1 cellular context compared by ENCODE assay signal in the genomic region with DNA sequence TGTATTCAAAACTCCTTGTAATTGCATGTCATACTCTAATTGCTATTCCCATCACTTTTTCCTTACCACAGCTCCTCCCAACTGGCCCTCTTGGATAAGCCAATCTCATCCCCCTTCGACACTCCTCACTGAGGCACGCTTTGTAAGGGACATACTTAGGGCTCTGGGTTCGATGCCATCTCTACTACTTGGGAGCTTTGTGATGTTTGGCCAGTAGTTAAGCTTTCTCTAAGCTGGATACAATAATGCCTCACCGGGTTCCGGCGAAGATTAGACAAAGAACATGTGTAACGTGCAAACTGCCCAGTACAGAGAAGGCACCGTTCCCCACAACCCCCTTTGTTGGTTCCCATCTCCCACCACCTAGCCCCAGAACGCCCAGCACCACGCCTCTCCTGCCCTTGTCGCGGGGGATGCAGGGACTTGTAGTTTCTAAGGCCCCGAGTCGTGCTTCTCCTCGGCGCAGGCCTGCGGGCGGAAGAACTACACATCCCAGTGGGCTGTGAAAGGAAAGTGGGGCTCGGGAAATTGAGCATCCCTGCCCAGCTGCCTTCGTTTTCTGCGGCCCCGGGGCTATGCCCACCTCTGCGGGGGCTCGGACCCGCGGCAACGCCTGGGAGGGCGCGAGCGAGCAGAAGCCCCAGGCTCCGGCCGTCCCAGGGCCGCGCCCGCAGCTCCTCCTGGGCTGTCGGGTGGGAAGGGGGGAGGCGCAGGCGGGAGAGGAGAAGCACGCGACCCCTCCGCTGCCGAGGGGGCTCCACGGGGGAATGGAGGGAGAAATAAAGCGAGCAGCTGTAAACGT.
A peak's percentile ranks its signal among the peaks of the same experiment; 100 is the strongest.
TF ChIP-seq lines count a peak whose summit lies in the region.

No MANE protein-coding gene starts in this region.

TF ChIP-seq in K562, 482 proteins besides CTCF, POLR2A, EP300 and RAD21 (continued from another document and continues in another):
- TF ChIP-seq, protein P1, sequence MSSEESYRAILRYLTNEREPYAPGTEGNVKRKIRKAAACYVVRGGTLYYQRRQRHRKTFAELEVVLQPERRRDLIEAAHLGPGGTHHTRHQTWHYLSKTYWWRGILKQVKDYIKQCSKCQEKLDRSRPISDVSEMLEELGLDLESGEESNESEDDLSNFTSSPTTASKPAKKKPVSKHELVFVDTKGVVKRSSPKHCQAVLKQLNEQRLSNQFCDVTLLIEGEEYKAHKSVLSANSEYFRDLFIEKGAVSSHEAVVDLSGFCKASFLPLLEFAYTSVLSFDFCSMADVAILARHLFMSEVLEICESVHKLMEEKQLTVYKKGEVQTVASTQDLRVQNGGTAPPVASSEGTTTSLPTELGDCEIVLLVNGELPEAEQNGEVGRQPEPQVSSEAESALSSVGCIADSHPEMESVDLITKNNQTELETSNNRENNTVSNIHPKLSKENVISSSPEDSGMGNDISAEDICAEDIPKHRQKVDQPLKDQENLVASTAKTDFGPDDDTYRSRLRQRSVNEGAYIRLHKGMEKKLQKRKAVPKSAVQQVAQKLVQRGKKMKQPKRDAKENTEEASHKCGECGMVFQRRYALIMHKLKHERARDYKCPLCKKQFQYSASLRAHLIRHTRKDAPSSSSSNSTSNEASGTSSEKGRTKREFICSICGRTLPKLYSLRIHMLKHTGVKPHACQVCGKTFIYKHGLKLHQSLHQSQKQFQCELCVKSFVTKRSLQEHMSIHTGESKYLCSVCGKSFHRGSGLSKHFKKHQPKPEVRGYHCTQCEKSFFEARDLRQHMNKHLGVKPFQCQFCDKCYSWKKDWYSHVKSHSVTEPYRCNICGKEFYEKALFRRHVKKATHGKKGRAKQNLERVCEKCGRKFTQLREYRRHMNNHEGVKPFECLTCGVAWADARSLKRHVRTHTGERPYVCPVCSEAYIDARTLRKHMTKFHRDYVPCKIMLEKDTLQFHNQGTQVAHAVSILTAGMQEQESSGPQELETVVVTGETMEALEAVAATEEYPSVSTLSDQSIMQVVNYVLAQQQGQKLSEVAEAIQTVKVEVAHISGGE (CRISPR knock-in tag; IDR thresholded peaks at IDR 0.05), result peak in 1 of 3 experiments; percentile 70; a peak in 2 of 6 replicates
- TF ChIP-seq, protein P2, sequence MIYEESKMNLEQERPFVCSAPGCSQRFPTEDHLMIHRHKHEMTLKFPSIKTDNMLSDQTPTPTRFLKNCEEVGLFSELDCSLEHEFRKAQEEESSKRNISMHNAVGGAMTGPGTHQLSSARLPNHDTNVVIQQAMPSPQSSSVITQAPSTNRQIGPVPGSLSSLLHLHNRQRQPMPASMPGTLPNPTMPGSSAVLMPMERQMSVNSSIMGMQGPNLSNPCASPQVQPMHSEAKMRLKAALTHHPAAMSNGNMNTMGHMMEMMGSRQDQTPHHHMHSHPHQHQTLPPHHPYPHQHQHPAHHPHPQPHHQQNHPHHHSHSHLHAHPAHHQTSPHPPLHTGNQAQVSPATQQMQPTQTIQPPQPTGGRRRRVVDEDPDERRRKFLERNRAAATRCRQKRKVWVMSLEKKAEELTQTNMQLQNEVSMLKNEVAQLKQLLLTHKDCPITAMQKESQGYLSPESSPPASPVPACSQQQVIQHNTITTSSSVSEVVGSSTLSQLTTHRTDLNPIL (CRISPR knock-in tag; IDR thresholded peaks at IDR 0.05), result no peak
- TF ChIP-seq CBX3 (IDR thresholded peaks at IDR 0.05; ENCODE audit: borderline replicate concordance in 1 of 2, low read length in 2 of 2) (no peak), HMG20A (CRISPR knock-in tag; conservative IDR thresholded peaks at IDR 0.05) (no peak), HCFC1 (IDR thresholded peaks at IDR 0.05; ENCODE audit: low read depth, low read length) (peak; percentile 98), L3MBTL2 (IDR thresholded peaks at IDR 0.05) (no peak; the same call in 1 of the 2 replicates), XRCC3 (IDR thresholded peaks at IDR 0.05) (no peak), EGR1 (conservative IDR thresholded peaks at IDR 0.05) (peak; percentile 46; the same call in 1 of the 2 replicates), SLC30A9 (CRISPR knock-in tag; IDR thresholded peaks at IDR 0.05) (no peak), HDAC2 (IDR thresholded peaks at IDR 0.05) (no peak), DMBX1 (CRISPR knock-in tag; IDR thresholded peaks at IDR 0.05; ENCODE audit: borderline replicate concordance) (no peak), PML (IDR thresholded peaks at IDR 0.05; ENCODE audit: low read length) (0 out of 2 replicates have a peak, but pooled peaks have one; percentile 42), ILK (tag; IDR thresholded peaks at IDR 0.05; ENCODE audit: borderline replicate concordance, low read depth) (no peak), RHOXF2B (CRISPR knock-in tag; conservative IDR thresholded peaks at IDR 0.05) (no peak), HDAC8 (tag; IDR thresholded peaks at IDR 0.05) (no peak), MYBL2 (IDR thresholded peaks at IDR 0.05; ENCODE audit: low read depth) (no peak), MYBL2 (CRISPR knock-in tag; IDR thresholded peaks at IDR 0.05; ENCODE audit: borderline replicate concordance) (no peak), ZNF75A (CRISPR knock-in tag; IDR thresholded peaks at IDR 0.05) (no peak), SRSF3 (IDR thresholded peaks at IDR 0.05; ENCODE audit: insufficient read depth, low read length) (no peak), ESRRB (CRISPR knock-in tag; IDR thresholded peaks at IDR 0.05; ENCODE audit: borderline replicate concordance) (no peak), ZNF316 (IDR thresholded peaks at IDR 0.05) (no peak), ETV1 (tag; conservative IDR thresholded peaks at IDR 0.05; ENCODE audit: low read depth) (no peak), TRIM28 (IDR thresholded peaks at IDR 0.05) (no peak), FOSL1 (tag; conservative IDR thresholded peaks at IDR 0.05) (no peak), ZNF778 (CRISPR knock-in tag; IDR thresholded peaks at IDR 0.05) (no peak), RBM14 (IDR thresholded peaks at IDR 0.05; ENCODE audit: borderline replicate concordance, insufficient read depth, low read depth, low read length) (no peak), SRSF9 (IDR thresholded peaks at IDR 0.05; ENCODE audit: borderline replicate concordance, low read depth, low read length) (no peak), ZBTB17 (CRISPR knock-in tag; IDR thresholded peaks at IDR 0.05) (no peak)
- TF ChIP-seq, protein P3, sequence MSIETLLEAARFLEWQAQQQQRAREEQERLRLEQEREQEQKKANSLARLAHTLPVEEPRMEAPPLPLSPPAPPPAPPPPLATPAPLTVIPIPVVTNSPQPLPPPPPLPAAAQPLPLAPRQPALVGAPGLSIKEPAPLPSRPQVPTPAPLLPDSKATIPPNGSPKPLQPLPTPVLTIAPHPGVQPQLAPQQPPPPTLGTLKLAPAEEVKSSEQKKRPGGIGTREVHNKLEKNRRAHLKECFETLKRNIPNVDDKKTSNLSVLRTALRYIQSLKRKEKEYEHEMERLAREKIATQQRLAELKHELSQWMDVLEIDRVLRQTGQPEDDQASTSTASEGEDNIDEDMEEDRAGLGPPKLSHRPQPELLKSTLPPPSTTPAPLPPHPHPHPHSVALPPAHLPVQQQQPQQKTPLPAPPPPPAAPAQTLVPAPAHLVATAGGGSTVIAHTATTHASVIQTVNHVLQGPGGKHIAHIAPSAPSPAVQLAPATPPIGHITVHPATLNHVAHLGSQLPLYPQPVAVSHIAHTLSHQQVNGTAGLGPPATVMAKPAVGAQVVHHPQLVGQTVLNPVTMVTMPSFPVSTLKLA (conservative IDR thresholded peaks at IDR 0.05), result peak; percentile 60 to 69
- TF ChIP-seq, protein P4, sequence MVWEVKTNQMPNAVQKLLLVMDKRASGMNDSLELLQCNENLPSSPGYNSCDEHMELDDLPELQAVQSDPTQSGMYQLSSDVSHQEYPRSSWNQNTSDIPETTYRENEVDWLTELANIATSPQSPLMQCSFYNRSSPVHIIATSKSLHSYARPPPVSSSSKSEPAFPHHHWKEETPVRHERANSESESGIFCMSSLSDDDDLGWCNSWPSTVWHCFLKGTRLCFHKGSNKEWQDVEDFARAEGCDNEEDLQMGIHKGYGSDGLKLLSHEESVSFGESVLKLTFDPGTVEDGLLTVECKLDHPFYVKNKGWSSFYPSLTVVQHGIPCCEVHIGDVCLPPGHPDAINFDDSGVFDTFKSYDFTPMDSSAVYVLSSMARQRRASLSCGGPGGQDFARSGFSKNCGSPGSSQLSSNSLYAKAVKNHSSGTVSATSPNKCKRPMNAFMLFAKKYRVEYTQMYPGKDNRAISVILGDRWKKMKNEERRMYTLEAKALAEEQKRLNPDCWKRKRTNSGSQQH (CRISPR knock-in tag; IDR thresholded peaks at IDR 0.05), result 0 out of 2 replicates have a peak, but pooled peaks have one; percentile 40
- TF ChIP-seq, protein P5, sequence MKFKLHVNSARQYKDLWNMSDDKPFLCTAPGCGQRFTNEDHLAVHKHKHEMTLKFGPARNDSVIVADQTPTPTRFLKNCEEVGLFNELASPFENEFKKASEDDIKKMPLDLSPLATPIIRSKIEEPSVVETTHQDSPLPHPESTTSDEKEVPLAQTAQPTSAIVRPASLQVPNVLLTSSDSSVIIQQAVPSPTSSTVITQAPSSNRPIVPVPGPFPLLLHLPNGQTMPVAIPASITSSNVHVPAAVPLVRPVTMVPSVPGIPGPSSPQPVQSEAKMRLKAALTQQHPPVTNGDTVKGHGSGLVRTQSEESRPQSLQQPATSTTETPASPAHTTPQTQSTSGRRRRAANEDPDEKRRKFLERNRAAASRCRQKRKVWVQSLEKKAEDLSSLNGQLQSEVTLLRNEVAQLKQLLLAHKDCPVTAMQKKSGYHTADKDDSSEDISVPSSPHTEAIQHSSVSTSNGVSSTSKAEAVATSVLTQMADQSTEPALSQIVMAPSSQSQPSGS (CRISPR knock-in tag; IDR thresholded peaks at IDR 0.05), result no peak
- TF ChIP-seq, protein P6, sequence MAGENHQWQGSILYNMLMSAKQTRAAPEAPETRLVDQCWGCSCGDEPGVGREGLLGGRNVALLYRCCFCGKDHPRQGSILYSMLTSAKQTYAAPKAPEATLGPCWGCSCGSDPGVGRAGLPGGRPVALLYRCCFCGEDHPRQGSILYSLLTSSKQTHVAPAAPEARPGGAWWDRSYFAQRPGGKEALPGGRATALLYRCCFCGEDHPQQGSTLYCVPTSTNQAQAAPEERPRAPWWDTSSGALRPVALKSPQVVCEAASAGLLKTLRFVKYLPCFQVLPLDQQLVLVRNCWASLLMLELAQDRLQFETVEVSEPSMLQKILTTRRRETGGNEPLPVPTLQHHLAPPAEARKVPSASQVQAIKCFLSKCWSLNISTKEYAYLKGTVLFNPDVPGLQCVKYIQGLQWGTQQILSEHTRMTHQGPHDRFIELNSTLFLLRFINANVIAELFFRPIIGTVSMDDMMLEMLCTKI (IDR thresholded peaks at IDR 0.05; ENCODE audit: partially characterized antibody), result no peak
- TF ChIP-seq, protein P7, sequence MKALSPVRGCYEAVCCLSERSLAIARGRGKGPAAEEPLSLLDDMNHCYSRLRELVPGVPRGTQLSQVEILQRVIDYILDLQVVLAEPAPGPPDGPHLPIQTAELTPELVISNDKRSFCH (CRISPR knock-in tag; IDR thresholded peaks at IDR 0.05), result no peak
- TF ChIP-seq, protein P7 (tag; IDR thresholded peaks at IDR 0.05), result peak; percentile 15; the same call in 1 of the 2 replicates
- TF ChIP-seq, protein P8, sequence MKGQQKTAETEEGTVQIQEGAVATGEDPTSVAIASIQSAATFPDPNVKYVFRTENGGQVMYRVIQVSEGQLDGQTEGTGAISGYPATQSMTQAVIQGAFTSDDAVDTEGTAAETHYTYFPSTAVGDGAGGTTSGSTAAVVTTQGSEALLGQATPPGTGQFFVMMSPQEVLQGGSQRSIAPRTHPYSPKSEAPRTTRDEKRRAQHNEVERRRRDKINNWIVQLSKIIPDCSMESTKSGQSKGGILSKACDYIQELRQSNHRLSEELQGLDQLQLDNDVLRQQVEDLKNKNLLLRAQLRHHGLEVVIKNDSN (CRISPR knock-in tag; IDR thresholded peaks at IDR 0.05), result peak; percentile 24; the same call in 1 of the 2 replicates
- TF ChIP-seq, protein P9, sequence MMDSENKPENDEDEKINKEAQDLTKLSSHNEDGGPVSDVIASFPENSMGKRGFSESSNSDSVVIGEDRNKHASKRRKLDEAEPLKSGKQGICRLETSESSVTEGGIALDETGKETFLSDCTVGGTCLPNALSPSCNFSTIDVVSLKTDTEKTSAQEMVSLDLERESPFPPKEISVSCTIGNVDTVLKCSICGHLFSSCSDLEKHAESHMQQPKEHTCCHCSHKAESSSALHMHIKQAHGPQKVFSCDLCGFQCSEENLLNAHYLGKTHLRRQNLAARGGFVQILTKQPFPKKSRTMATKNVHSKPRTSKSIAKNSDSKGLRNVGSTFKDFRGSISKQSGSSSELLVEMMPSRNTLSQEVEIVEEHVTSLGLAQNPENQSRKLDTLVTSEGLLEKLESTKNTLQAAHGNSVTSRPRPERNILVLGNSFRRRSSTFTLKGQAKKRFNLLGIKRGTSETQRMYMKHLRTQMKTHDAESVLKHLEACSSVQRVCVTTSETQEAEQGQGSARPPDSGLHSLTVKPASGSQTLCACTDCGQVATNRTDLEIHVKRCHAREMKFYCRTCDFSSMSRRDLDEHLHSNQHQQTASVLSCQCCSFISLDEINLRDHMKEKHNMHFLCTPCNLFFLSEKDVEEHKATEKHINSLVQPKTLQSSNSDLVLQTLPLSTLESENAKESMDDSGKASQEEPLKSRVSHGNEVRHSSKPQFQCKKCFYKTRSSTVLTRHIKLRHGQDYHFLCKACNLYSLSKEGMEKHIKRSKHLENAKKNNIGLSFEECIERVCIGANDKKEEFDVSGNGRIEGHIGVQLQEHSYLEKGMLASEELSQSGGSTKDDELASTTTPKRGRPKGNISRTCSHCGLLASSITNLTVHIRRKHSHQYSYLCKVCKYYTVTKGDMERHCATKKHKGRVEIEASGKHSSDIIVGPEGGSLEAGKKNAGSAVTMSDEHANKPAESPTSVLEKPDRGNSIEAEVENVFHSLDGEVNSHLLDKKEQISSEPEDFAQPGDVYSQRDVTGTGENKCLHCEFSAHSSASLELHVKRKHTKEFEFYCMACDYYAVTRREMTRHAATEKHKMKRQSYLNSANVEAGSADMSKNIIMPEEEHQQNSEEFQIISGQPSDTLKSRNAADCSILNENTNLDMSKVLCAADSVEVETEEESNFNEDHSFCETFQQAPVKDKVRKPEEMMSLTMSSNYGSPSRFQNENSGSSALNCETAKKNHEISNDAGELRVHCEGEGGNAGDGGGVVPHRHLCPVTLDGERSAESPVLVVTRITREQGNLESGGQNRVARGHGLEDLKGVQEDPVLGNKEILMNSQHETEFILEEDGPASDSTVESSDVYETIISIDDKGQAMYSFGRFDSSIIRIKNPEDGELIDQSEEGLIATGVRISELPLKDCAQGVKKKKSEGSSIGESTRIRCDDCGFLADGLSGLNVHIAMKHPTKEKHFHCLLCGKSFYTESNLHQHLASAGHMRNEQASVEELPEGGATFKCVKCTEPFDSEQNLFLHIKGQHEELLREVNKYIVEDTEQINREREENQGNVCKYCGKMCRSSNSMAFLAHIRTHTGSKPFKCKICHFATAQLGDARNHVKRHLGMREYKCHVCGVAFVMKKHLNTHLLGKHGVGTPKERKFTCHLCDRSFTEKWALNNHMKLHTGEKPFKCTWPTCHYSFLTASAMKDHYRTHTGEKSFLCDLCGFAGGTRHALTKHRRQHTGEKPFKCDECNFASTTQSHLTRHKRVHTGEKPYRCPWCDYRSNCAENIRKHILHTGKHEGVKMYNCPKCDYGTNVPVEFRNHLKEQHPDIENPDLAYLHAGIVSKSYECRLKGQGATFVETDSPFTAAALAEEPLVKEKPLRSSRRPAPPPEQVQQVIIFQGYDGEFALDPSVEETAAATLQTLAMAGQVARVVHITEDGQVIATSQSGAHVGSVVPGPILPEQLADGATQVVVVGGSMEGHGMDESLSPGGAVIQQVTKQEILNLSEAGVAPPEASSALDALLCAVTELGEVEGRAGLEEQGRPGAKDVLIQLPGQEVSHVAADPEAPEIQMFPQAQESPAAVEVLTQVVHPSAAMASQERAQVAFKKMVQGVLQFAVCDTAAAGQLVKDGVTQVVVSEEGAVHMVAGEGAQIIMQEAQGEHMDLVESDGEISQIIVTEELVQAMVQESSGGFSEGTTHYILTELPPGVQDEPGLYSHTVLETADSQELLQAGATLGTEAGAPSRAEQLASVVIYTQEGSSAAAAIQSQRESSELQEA (IDR thresholded peaks at IDR 0.05; ENCODE audit: low read depth), result no peak
